In the genomic region with DNA sequence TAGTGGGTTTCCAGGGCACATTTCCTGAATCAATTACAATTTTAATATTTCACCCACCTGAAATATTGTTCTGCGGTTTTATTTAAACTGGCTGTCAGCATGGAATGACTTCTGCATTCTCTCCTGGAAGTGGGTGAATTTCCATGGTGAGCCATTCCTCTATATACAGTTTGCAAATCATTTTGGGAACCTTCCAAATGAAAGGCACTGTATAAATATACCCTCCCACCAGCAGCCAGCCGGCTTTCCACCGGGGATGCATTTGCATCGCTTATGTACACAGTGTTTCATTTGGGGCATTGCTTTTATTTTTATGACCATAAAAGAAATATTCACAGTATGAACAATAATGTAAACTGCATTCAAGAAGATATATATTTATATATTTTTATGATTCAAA, we compare ENCODE assay signal across 18 cellular contexts. TPM values are rescaled to one million over a fixed set of nuclear protein-coding genes. Genes with fewer than 3 reads are reported as not detected.
DNase-seq lines count a peak whose midpoint lies in the region; ATAC-seq and TF ChIP-seq lines count a peak whose summit lies in the region.
"Had no signal": no experiment of that assay in that cellular context is flagged by ENCODE, and none has a peak within 500 bp of the region (broad histone marks: within the 10 kb centered on the region; RNA-seq: fewer than 3 reads in every experiment).

No MANE protein-coding gene starts in this region.

- no peak for TF ChIP-seq CTCF in PC-3 (conservative IDR thresholded peaks at IDR 0.05; ENCODE audit: low read depth, low read length)

- intact Hi-C loops in PC-3 (cut with micrococcal nuclease), result loop anchor here (2.0 to 10.0 kb wide), 5 partner anchors 84 to 978 kb away; no protein-coding TSS in a partner anchor

- H3K9me3 ChIP-seq in PC-3 (ENCODE audit: low read length), result no peaks in the 10 kb centered on the region

- H3K4me2 ChIP-seq in PC-3 (ENCODE audit: low read length), result peak overlapping the region; percentile 65
- H3K4me2 ChIP-seq: KMS-11 had no signal

- no peaks in the 10 kb centered on the region for H3K9me2 ChIP-seq in PC-3 (replicated peaks; ENCODE audit: low read length)

- no peak overlapping the region; the same call in 1 of the 2 replicates for H3K9ac ChIP-seq in PC-3 (ENCODE audit: low read length)
- H3K9ac ChIP-seq: KMS-11 had no signal

- H2AFZ ChIP-seq in PC-3 (ENCODE audit: low read length), result no peak overlapping the region

- no peaks in the 10 kb centered on the region for H3K36me3 ChIP-seq in PC-3 (ENCODE audit: low read depth, low read length)

- H3K27ac ChIP-seq in PC-3 (ENCODE audit: low read length), result peak overlapping the region; percentile 76
- H3K27ac ChIP-seq: 22Rv1, KMS-11 had no signal

- ATAC-seq in PC-3 (peak; percentile 86), HG02840 (IDR thresholded peaks at IDR 0.05; ENCODE audit: low FRiP score, unreplicated experiment) (no peak), GM21529 (IDR thresholded peaks at IDR 0.05; ENCODE audit: unreplicated experiment) (no peak)
- ATAC-seq: SK-N-SH treated with all-trans-retinoic acid at 6 μM for 48 hours had no signal

- BruUV-seq in PC-3 (replicated peaks; lab: Mats Ljungman, UMichigan), result no TSS peak

- no peaks in the 10 kb centered on the region for H3K79me2 ChIP-seq in PC-3 (ENCODE audit: low read length)

- no peaks in the 10 kb centered on the region for H3K27me3 ChIP-seq in PC-3 (ENCODE audit: low read length)

- peaks cover 31% of the 10 kb centered on the region for H3K4me1 ChIP-seq in PC-3 (ENCODE audit: insufficient read depth, low read length)

- DNase-seq in NCI-H345 (lab: John Stamatoyannopoulos, UW), result peak; percentile 45
- DNase-seq in NCI-H345 treated with DMSO at 0.1 percent for 48 hours (lab: John Stamatoyannopoulos, UW; ENCODE audit: unreplicated experiment), result no peak
- DNase-seq in NCI-H1048 (lab: John Stamatoyannopoulos, UW), result peak; percentile 8
- DNase-seq in PC-3, result peak; percentile 87
- no peak for DNase-seq in SKM-1 (lab: John Stamatoyannopoulos, UW; ENCODE audit: unreplicated experiment)
- DNase-seq: CD4-positive, CD25-positive, alpha-beta regulatory T cell; H7; NCI-H1092 treated with DMSO at 0.1 percent for 48 hours; NCI-H1436; NCI-H187; NCI-H2107; NCI-H446 treated with DMSO at 0.1 percent for 48 hours; NCI-H774 had no signal

- peaks cover 4% of the 10 kb centered on the region for H3F3A ChIP-seq in PC-3 (ENCODE audit: low read length, unreplicated experiment)

- H3K4me3 ChIP-seq in PC-3 (ENCODE audit: low read length), result 0 out of 2 replicates have a peak overlapping the region, but pooled peaks have one; percentile 12

- POLR2A ChIA-PET in PC-3 (lab: Charles Lee; ENCODE audit: unreplicated experiment), result no interaction called here

- CTCF ChIA-PET in PC-3 (lab: Charles Lee), result interaction anchor here (0.6 kb wide), 1 partner anchor 1477 kb away, joined by 6 read pairs; no protein-coding TSS in a partner anchor

- no peaks in the 10 kb centered on the region for H4K20me1 ChIP-seq in PC-3 (ENCODE audit: low read length)

RNA-seq across cellular contexts. Expression of a gene that starts 4.8 kb away (rescaled TPM):
- total RNA-seq in PC-3 (2014; rRNA removed), result 0.12 and 0.44 TPM in 2 replicates
- total RNA-seq: CD4-positive, CD25-positive, alpha-beta regulatory T cell had no signal

Comparison
In these comparisons a context has a peak if more than half of its experiments do, and no peak if none do; other contexts are left out.
1. DNase-seq: peak in NCI-H345 (single experiment), NCI-H1048 (single experiment) and PC-3 (single experiment); none in NCI-H345 treated with DMSO at 0.1 percent for 48 hours (single experiment) and SKM-1 (single experiment).